9 cellular contexts compared by ENCODE assay signal in the genomic region with DNA sequence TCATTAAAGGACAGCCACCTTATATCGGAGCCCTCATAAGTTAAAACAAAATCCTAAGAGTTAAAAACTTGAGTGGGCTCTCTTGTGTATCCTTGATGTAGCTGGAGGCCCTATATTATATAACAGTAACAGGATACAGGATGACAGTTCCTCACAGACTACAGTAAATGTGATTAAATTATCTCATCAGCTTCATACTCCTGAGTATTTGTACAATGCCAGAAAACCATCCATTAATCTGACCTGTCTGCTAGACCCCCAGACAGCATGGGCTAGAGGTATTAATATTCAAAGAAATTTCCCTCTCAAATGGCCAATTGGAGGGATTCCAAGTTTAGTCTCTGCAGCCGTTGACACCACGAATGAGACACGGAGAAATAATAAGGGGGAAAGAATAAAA.
DNase-seq lines count a peak whose midpoint lies in the region; ATAC-seq and TF ChIP-seq lines count a peak whose summit lies in the region.
"Had no signal": no experiment of that assay in that cellular context is flagged by ENCODE, and none has a peak within 500 bp of the region (broad histone marks: within the 10 kb centered on the region; RNA-seq: fewer than 3 reads in every experiment).

No MANE protein-coding gene starts in this region.

- H3K4me1 ChIP-seq in hepatocyte (ENCODE audit: insufficient read depth) = peaks cover 25% of the 10 kb centered on the region
- H3K4me1 ChIP-seq in colonic mucosa = peaks cover 15% of the 10 kb centered on the region

- H3K9ac ChIP-seq in SU-DHL-6 (ENCODE audit: low read length) = peak overlapping the region; percentile 46
- no peak overlapping the region for H3K9ac ChIP-seq in colonic mucosa (ENCODE audit: low read depth in 2 of 2, low read length in 2 of 2)

- ATAC-seq in left lobe of liver (no peak), HG02938 (IDR thresholded peaks at IDR 0.05; ENCODE audit: unreplicated experiment) (no peak)

- peak overlapping the region; percentile 91 for H3K4me2 ChIP-seq in SU-DHL-6 (ENCODE audit: low read depth, low read length, poor library complexity, severe bottlenecking)
- H3K4me2 ChIP-seq in hepatocyte = peak overlapping the region; percentile 48

- H2AFZ ChIP-seq in SU-DHL-6 (ENCODE audit: low read depth, low read length, severe bottlenecking) (peak overlapping the region; percentile 78), hepatocyte (no peak overlapping the region)

- no peaks in the 10 kb centered on the region for H3K27me3 ChIP-seq in SU-DHL-6 (ENCODE audit: low read length)
- H3K27me3 ChIP-seq in hepatocyte = no peaks in the 10 kb centered on the region
- no peaks in the 10 kb centered on the region for H3K27me3 ChIP-seq in colonic mucosa

- no peaks in the 10 kb centered on the region for H3K36me3 Mint-ChIP-seq in activated naive CD4-positive, alpha-beta T cell treated with anti-CD3 and anti-CD28 coated beads, Interleukin-2, amount 50 U/mL, for 24 hours

- H3K79me2 ChIP-seq in SU-DHL-6 (ENCODE audit: insufficient read depth, low read length) = no peaks in the 10 kb centered on the region
- no peaks in the 10 kb centered on the region for H3K79me2 ChIP-seq in hepatocyte

- intact Hi-C loops in colonic mucosa (cut with DNase I) = loop anchor here (5.0 to 10.0 kb wide), 3 partner anchors 155 to 533 kb away; partner anchors contain the start of gene KLF12

- no peak for TF ChIP-seq CTCF in SU-DHL-6 (IDR thresholded peaks at IDR 0.05; ENCODE audit: insufficient read depth, low read length, poor library complexity, severe bottlenecking)
- TF ChIP-seq CTCF in hepatocyte (IDR thresholded peaks at IDR 0.05; ENCODE audit: poor library complexity) = no peak
- TF ChIP-seq CTCF in colonic mucosa (IDR thresholded peaks at IDR 0.05) = no peak

- H3K9me3 Mint-ChIP-seq in activated naive CD4-positive, alpha-beta T cell treated with anti-CD3 and anti-CD28 coated beads, Interleukin-2, amount 50 U/mL, for 24 hours = no peaks in the 10 kb centered on the region

- WGBS in hepatocyte (ENCODE audit: low lambda C conversion rate, missing lambda C conversion rate) = 62% methylated on average over 4 of the region's 4 CpGs

- no peaks in the 10 kb centered on the region for H3K9me3 ChIP-seq in SU-DHL-6 (ENCODE audit: insufficient read depth, low read length)
- no peaks in the 10 kb centered on the region for H3K9me3 ChIP-seq in hepatocyte (ENCODE audit: low read depth)
- H3K9me3 ChIP-seq in colonic mucosa = no peaks in the 10 kb centered on the region

- DNase-seq in activated naive CD4-positive, alpha-beta T cell (lab: John Stamatoyannopoulos, UW) = no peak
- no peak for DNase-seq in hepatocyte (ENCODE audit: low spot score)
- no peak for DNase-seq in colonic mucosa
- no peak for DNase-seq in left lobe of liver (ENCODE audit: low spot score)
- DNase-seq: NCI-H1694 treated with DMSO at 0.1 percent for 48 hours had no signal

- H3F3A ChIP-seq in SU-DHL-6 (ENCODE audit: insufficient read depth) = peaks cover 23% of the 10 kb centered on the region

- H3K27me3 Mint-ChIP-seq in activated naive CD4-positive, alpha-beta T cell treated with anti-CD3 and anti-CD28 coated beads, Interleukin-2, amount 50 U/mL, for 24 hours = no peaks in the 10 kb centered on the region

- H3K4me3 ChIP-seq in SU-DHL-6 (ENCODE audit: insufficient read depth, low read length, poor library complexity, severe bottlenecking) (peak overlapping the region; percentile 50), hepatocyte (no peak overlapping the region), colonic mucosa (no peak overlapping the region)

- H3K36me3 ChIP-seq in SU-DHL-6 (ENCODE audit: low read length) (no peaks in the 10 kb centered on the region), hepatocyte (replicated peaks; ENCODE audit: insufficient read depth, low read depth) (no peaks in the 10 kb centered on the region), colonic mucosa (no peaks in the 10 kb centered on the region)

- H3K4me3 Mint-ChIP-seq in activated naive CD4-positive, alpha-beta T cell treated with anti-CD3 and anti-CD28 coated beads, Interleukin-2, amount 50 U/mL, for 24 hours = peak overlapping the region; percentile 75

- peak overlapping the region; percentile 76 for H3K27ac ChIP-seq in SU-DHL-6 (ENCODE audit: low read depth, low read length)
- no peak overlapping the region for H3K27ac ChIP-seq in hepatocyte
- peak overlapping the region; percentile 54 for H3K27ac ChIP-seq in temporal lobe (ENCODE audit: low read depth, low read length)
- H3K27ac ChIP-seq in colonic mucosa = no peak overlapping the region

- H3K27ac Mint-ChIP-seq in activated naive CD4-positive, alpha-beta T cell treated with anti-CD3 and anti-CD28 coated beads, Interleukin-2, amount 50 U/mL, for 24 hours = peak overlapping the region; percentile 56

- no peaks in the 10 kb centered on the region for H4K20me1 ChIP-seq in SU-DHL-6 (ENCODE audit: low read depth, low read length)
- H4K20me1 ChIP-seq in hepatocyte (ENCODE audit: insufficient read depth, poor library complexity, severe bottlenecking) = no peaks in the 10 kb centered on the region

- H3K9me2 ChIP-seq in SU-DHL-6 (replicated peaks; ENCODE audit: insufficient read depth, low read length) = no peaks in the 10 kb centered on the region
- H3K9me2 ChIP-seq in hepatocyte (replicated peaks; ENCODE audit: insufficient read depth) = no peaks in the 10 kb centered on the region

- H3K4me1 Mint-ChIP-seq in activated naive CD4-positive, alpha-beta T cell treated with anti-CD3 and anti-CD28 coated beads, Interleukin-2, amount 50 U/mL, for 24 hours = peaks cover 72% of the 10 kb centered on the region

Comparison
In these comparisons a context has a peak if more than half of its experiments do, and no peak if none do; other contexts are left out.
1. H3K27ac ChIP-seq: peak in SU-DHL-6 (single experiment) and temporal lobe (single experiment); none in hepatocyte (single experiment) and colonic mucosa (single experiment).